Comparison of ENCODE assay signal across 9 cellular contexts in the genomic region with DNA sequence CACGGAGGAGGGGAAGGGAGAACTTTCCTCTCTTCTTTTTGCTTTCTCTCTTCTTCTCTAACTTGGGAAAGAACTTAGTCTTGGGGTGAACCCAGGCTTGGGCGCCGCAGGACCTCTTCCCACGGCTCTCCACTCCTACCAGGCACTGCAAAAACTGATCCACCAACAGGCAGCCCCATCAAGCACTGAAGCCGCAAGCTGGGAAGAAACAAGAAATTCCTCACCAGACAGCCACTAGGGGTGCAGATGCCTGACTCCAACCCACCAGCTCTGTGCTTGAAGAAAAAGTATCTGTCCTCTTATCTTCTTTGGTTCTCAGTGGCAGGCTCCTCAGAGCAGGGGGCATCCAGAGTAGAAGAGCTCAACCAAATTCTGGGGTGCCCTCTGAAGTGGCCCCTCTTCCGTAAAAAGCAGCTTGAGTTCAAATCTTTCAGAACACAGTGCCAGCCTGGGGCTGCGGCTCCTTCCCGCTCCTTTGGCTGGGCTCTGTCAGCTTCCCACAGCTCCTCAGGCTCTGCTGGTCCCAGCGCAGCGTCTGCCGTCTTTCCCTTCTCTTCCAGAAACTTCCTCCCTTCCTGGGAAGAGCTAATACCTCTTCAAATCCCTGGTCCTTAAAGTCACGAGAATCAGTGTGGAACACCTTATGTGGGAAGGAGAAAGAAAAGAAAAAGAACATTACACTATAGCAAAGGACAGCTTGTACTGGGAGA. TPM values are rescaled to one million over a fixed set of nuclear protein-coding genes. Genes with fewer than 3 reads are reported as not detected.
A peak's percentile ranks its signal among the peaks of the same experiment; 100 is the strongest.
DNase-seq lines count a peak whose midpoint lies in the region; FAIRE-seq and TF ChIP-seq lines count a peak whose summit lies in the region.
"Had no signal": no experiment of that assay in that cellular context is flagged by ENCODE, and none has a peak within 500 bp of the region (broad histone marks: within the 10 kb centered on the region; RNA-seq: fewer than 3 reads in every experiment).

No MANE protein-coding gene starts in this region.

- no peak overlapping the region for H2BK5ac ChIP-seq in H9 (ENCODE audit: insufficient read length, low read length)

- H4K91ac ChIP-seq in H9 (ENCODE audit: insufficient read length, low read depth, low read length) = no peak overlapping the region

- no peaks in the 10 kb centered on the region for H3K9me3 Mint-ChIP-seq in H9
- H3K9me3 Mint-ChIP-seq in astrocyte (ENCODE audit: unreplicated experiment) = no peaks in the 10 kb centered on the region

- H3K4me3 ChIP-seq in BLaER1 = peak overlapping the region; percentile 90; the same call in 1 of the 2 replicates
- no peak overlapping the region for H3K4me3 ChIP-seq in astrocyte (ENCODE audit: insufficient read depth, low read depth, low read length)

- H3K9ac ChIP-seq in BLaER1 (peak overlapping the region; percentile 85), H9 (ENCODE audit: extremely low read depth, insufficient read length, low read length) (no peak overlapping the region), astrocyte (ENCODE audit: low read length) (no peak overlapping the region)

- no peak for FAIRE-seq in astrocyte (lab: Jason Lieb, UNC)

- H3K36me3 Mint-ChIP-seq in H9 (ENCODE audit: insufficient read depth in 1 of 3, low read depth in 3 of 3) (peaks cover 34 to 37% (median 36%) of the 10 kb centered on the region in 3 experiments), astrocyte (ENCODE audit: low read depth, unreplicated experiment) (peaks cover 8% of the 10 kb centered on the region)

- no peak overlapping the region for H3K18ac ChIP-seq in H9 (ENCODE audit: insufficient read length, low read depth, low read length)

- H3K27me3 ChIP-seq in BLaER1 (no peaks in the 10 kb centered on the region), H9 (ENCODE audit: insufficient read depth, low read length) (no peaks in the 10 kb centered on the region), astrocyte (ENCODE audit: insufficient read depth, low read length) (no peaks in the 10 kb centered on the region)

- TF ChIP-seq CTCF in H9 (conservative IDR thresholded peaks at IDR 0.05) (peak; percentile 60), astrocyte (IDR thresholded peaks at IDR 0.05; ENCODE audit: insufficient read depth, low read depth, low read length) (peak; percentile 27)

- no peak overlapping the region for H2BK12ac ChIP-seq in H9 (ENCODE audit: insufficient read length, low read depth, low read length)

- H4K8ac ChIP-seq in H9 (replicated peaks; ENCODE audit: insufficient read length, low read depth, low read length) = no peak overlapping the region

- H2BK20ac ChIP-seq in H9 (ENCODE audit: low read depth, low read length, poor library complexity, severe bottlenecking) = no peak overlapping the region

- H3K9me3 ChIP-seq in BLaER1 (no peaks in the 10 kb centered on the region), H9 (ENCODE audit: control insufficient read depth, low read depth, low read length) (no peaks in the 10 kb centered on the region), astrocyte (ENCODE audit: insufficient read depth, low read depth, low read length) (no peaks in the 10 kb centered on the region)

- H4K5ac ChIP-seq in H9 (ENCODE audit: insufficient read length, low read depth, low read length) = no peak overlapping the region

- no peak overlapping the region for H2BK120ac ChIP-seq in H9 (ENCODE audit: low read depth, low read length, poor library complexity, severe bottlenecking)

- peaks cover 66% of the 10 kb centered on the region for H4K20me1 ChIP-seq in BLaER1
- peaks cover 2% of the 10 kb centered on the region for H4K20me1 ChIP-seq in H9 (ENCODE audit: control insufficient read depth, insufficient read depth, insufficient read length)
- H4K20me1 ChIP-seq in astrocyte (ENCODE audit: insufficient read depth, low read length) = peaks cover 53% of the 10 kb centered on the region

- peak; percentile 54 for DNase-seq in H9
- no peak for DNase-seq in astrocyte (ENCODE audit: low read depth)
- peak; percentile 39 for DNase-seq in left kidney (ENCODE audit: low read depth, low spot score)
- no peak for DNase-seq in activated effector memory CD4-positive, alpha-beta T cell treated with Interleukin-2 at 50 U/mL for 16 hours
- DNase-seq in activated CD8-positive, alpha-beta memory T cell treated with anti-CD3 and anti-CD28 coated beads, Interleukin-2, amount 50 U/mL, for 48 hours = no peak
- no peak for DNase-seq in NOMO-1 treated with dmso at 0.1 percent for 144 hours (lab: John Stamatoyannopoulos, UW; ENCODE audit: unreplicated experiment)
- no peak for DNase-seq in NCI-H1417 (lab: John Stamatoyannopoulos, UW)

- H3K56ac ChIP-seq in H9 (ENCODE audit: insufficient read length, low read depth, low read length) = no peak overlapping the region

- no peak overlapping the region for H2AFZ ChIP-seq in H9 (ENCODE audit: low read length)
- H2AFZ ChIP-seq in astrocyte (ENCODE audit: low read depth, low read length) = no peak overlapping the region

- no peaks in the 10 kb centered on the region; the same call in 1 of the 2 replicates for H3K79me2 ChIP-seq in H9 (ENCODE audit: insufficient read depth, low read length)
- peaks cover 28% of the 10 kb centered on the region for H3K79me2 ChIP-seq in astrocyte (ENCODE audit: insufficient read depth, low read length)

- H3K4me1 ChIP-seq in BLaER1 = peaks cover 85% of the 10 kb centered on the region
- H3K4me1 ChIP-seq in H9 (ENCODE audit: insufficient read depth, low read length) = no peaks in the 10 kb centered on the region
- peaks cover 18% of the 10 kb centered on the region for H3K4me1 ChIP-seq in astrocyte (ENCODE audit: insufficient read depth, low read length)

- H2AK5ac ChIP-seq in H9 (ENCODE audit: insufficient read length, low read length) = no peak overlapping the region

- H3K14ac ChIP-seq in H9 (ENCODE audit: insufficient read depth, low read length) = no peak overlapping the region

- H3K4ac ChIP-seq in H9 (ENCODE audit: low read depth, low read length) = no peak overlapping the region

- H3K4me3 Mint-ChIP-seq in H9 = no peak overlapping the region
- H3K4me3 Mint-ChIP-seq in astrocyte (ENCODE audit: unreplicated experiment) = no peak overlapping the region

- H3K4me1 Mint-ChIP-seq in H9 = peaks cover 40 to 47% of the 10 kb centered on the region in 2 experiments
- peaks cover 13% of the 10 kb centered on the region for H3K4me1 Mint-ChIP-seq in astrocyte (ENCODE audit: low read depth, unreplicated experiment)

- H3K36me3 ChIP-seq in BLaER1 (peaks cover 52% of the 10 kb centered on the region), astrocyte (ENCODE audit: insufficient read depth, low read length) (no peaks in the 10 kb centered on the region)

- no CpG with 5 or more reads among the region's 12 CpGs for WGBS in H9 (ENCODE audit: extremely low coverage, insufficient read length, low lambda C conversion rate)

- H3T11ph ChIP-seq in H9 (ENCODE audit: low read length) = no peak overlapping the region

- no peak overlapping the region for H3K23ac ChIP-seq in H9 (ENCODE audit: insufficient read length, low read depth, low read length)

- H3K23me2 ChIP-seq in H9 (ENCODE audit: insufficient read length, low read depth, low read length, poor library complexity, severe bottlenecking) = peaks cover 14% of the 10 kb centered on the region

- H3K27me3 Mint-ChIP-seq in H9 (ENCODE audit: low read depth) = peaks cover 9% of the 10 kb centered on the region
- peaks cover 4% of the 10 kb centered on the region for H3K27me3 Mint-ChIP-seq in astrocyte (ENCODE audit: low read depth, unreplicated experiment)

- no peak overlapping the region for H2BK15ac ChIP-seq in H9 (ENCODE audit: low read depth, low read length)

- H3K27ac Mint-ChIP-seq in H9 (peak overlapping the region; percentile 5 to 79 (median 28); a peak in 3 of 7 replicates), astrocyte (ENCODE audit: unreplicated experiment) (no peak overlapping the region)

- H3K79me1 ChIP-seq in H9 (ENCODE audit: insufficient read depth, low read depth, low read length, poor library complexity, severe bottlenecking) = peaks cover 6% of the 10 kb centered on the region

- peak overlapping the region; percentile 91 for H3K4me2 ChIP-seq in BLaER1
- no peak overlapping the region for H3K4me2 ChIP-seq in H9 (ENCODE audit: insufficient read depth, insufficient read length, low read length)
- peak overlapping the region; percentile 96 for H3K4me2 ChIP-seq in astrocyte (ENCODE audit: low read length)

- H3K27ac ChIP-seq in BLaER1 (no peak overlapping the region), H9 (ENCODE audit: insufficient read length, low read depth, low read length) (no peak overlapping the region), astrocyte (ENCODE audit: low read depth, low read length) (no peak overlapping the region)

RNA-seq across cellular contexts. Expression of a gene that starts 2.4 kb away (rescaled TPM):
- total RNA-seq in H9 (2021) = 18.2 and 19.7 TPM in 2 replicates
- 22.4 and 23.3 TPM in 2 replicates for total RNA-seq in astrocyte

RNA-seq across cellular contexts. Expression of a gene that starts 35.3 kb away (rescaled TPM):
- 4.2 and 4.4 TPM in 2 replicates for total RNA-seq in H9 (2021)
- 11.0 and 13.3 TPM in 2 replicates for total RNA-seq in astrocyte

RNA-seq across cellular contexts. Expression of a gene that starts 39.3 kb away (rescaled TPM):
- total RNA-seq in H9 (2021) (not detected in 2 replicates), astrocyte (not detected in 2 replicates)
- total RNA-seq: RPMI7951 had no signal

Comparison
In these comparisons a context has a peak if more than half of its experiments do, and no peak if none do; other contexts are left out.
1. DNase-seq: peak in H9 (single experiment) and left kidney (single experiment); none in astrocyte (single experiment), activated effector memory CD4-positive, alpha-beta T cell treated with Interleukin-2 at 50 U/mL for 16 hours (single experiment), activated CD8-positive, alpha-beta memory T cell treated with anti-CD3 and anti-CD28 coated beads, Interleukin-2, amount 50 U/mL, for 48 hours (single experiment), NOMO-1 treated with dmso at 0.1 percent for 144 hours (single experiment) and NCI-H1417 (0 of 3).